13 cellular contexts compared by ENCODE assay signal in genomic region chr1:10774615-10775310, GRCh38. TPM values are rescaled to one million over a fixed set of nuclear protein-coding genes. Genes with fewer than 3 reads are reported as not detected.
DNase-seq lines count a peak whose midpoint lies in the region; ATAC-seq, FAIRE-seq and TF ChIP-seq lines count a peak whose summit lies in the region.
"Had no signal": no experiment of that assay in that cellular context is flagged by ENCODE, and none has a peak within 500 bp of the region (broad histone marks: within the 10 kb centered on the region; RNA-seq: fewer than 3 reads in every experiment).

No MANE protein-coding gene starts in this region.

- no peaks in the 10 kb centered on the region for H3K27me3 ChIP-seq in GM23338 (ENCODE audit: insufficient read depth)
- H3K27me3 ChIP-seq in WERI-Rb-1 (ENCODE audit: insufficient read depth, low read depth, severe bottlenecking), result no peaks in the 10 kb centered on the region
- H3K27me3 ChIP-seq in sigmoid colon, result no peaks in the 10 kb centered on the region

- H3K9me3 Mint-ChIP-seq in GM23338, result no peaks in the 10 kb centered on the region
- no peaks in the 10 kb centered on the region for H3K9me3 Mint-ChIP-seq in activated T-cell treated with anti-CD3 and anti-CD28 coated beads, Interleukin-2, amount 50 U/mL, for 72 hours
- no peaks in the 10 kb centered on the region for H3K9me3 Mint-ChIP-seq in activated T-cell treated with anti-CD3 and anti-CD28 coated beads, Interleukin-2, amount 50 U/mL, for 4 hours

- no peak overlapping the region for H3K4me2 ChIP-seq in GM23338
- H3K4me2 ChIP-seq: SK-N-SH had no signal

- no peak for ATAC-seq in GM23338
- no peak for ATAC-seq in activated T-cell treated with anti-CD3 and anti-CD28 coated beads, Interleukin-2, amount 50 U/mL, for 72 hours (replicated peaks in 1 of 2)
- no peak for ATAC-seq in activated T-cell treated with anti-CD3 and anti-CD28 coated beads, Interleukin-2, amount 50 U/mL, for 4 hours
- no peak for ATAC-seq in GM21717 (IDR thresholded peaks at IDR 0.05; ENCODE audit: unreplicated experiment)
- no peak for ATAC-seq in HG03521 (IDR thresholded peaks at IDR 0.05; ENCODE audit: unreplicated experiment)

- H2AFZ ChIP-seq in GM23338, result no peak overlapping the region

- 89 to 90% methylated on average over 17 of the region's 17 CpGs for WGBS in sigmoid colon, 2 donors

- H3K9me2 ChIP-seq in GM23338 (ENCODE audit: insufficient read depth), result no peaks in the 10 kb centered on the region
- H3K9me2 ChIP-seq: SK-N-SH had no signal

- FAIRE-seq in kidney (lab: Jason Lieb, UNC), result no peak

- peaks cover 16% of the 10 kb centered on the region for H3K4me1 Mint-ChIP-seq in GM23338
- H3K4me1 Mint-ChIP-seq in activated T-cell treated with anti-CD3 and anti-CD28 coated beads, Interleukin-2, amount 50 U/mL, for 72 hours (ENCODE audit: low read depth), result no peaks in the 10 kb centered on the region
- H3K4me1 Mint-ChIP-seq in activated T-cell treated with anti-CD3 and anti-CD28 coated beads, Interleukin-2, amount 50 U/mL, for 4 hours (ENCODE audit: low read depth), result no peaks in the 10 kb centered on the region

- H3K79me2 ChIP-seq in GM23338 (replicated peaks; ENCODE audit: insufficient read depth), result no peaks in the 10 kb centered on the region

- no peaks in the 10 kb centered on the region for H4K20me1 ChIP-seq in GM23338 (replicated peaks; ENCODE audit: insufficient read depth)

- H3K9me3 ChIP-seq in WERI-Rb-1 (ENCODE audit: severe bottlenecking) (no peaks in the 10 kb centered on the region), kidney (ENCODE audit: control insufficient read depth in 1 of 2, low read length in 2 of 2) (no peaks in the 10 kb centered on the region), sigmoid colon (no peaks in the 10 kb centered on the region)
- H3K9me3 ChIP-seq: SK-N-SH had no signal

- intact Hi-C loops in kidney (cut with DNase I), result no loop called here
- intact Hi-C loops in sigmoid colon (cut with DNase I), result no loop called here

- H3K4me1 ChIP-seq in GM23338 (ENCODE audit: insufficient read depth) (no peaks in the 10 kb centered on the region), kidney (ENCODE audit: control insufficient read depth in 1 of 2, insufficient read depth in 1 of 2, low read depth in 1 of 2, low read length in 2 of 2) (peaks cover 9 to 20% of the 10 kb centered on the region in 2 donors), sigmoid colon (peaks cover 0 to 81% (median 40%) of the 10 kb centered on the region in 4 donors)

- H3K27ac ChIP-seq in GM23338 (ENCODE audit: low read depth) (no peak overlapping the region), WERI-Rb-1 (peak overlapping the region; percentile 62), kidney (ENCODE audit: low read depth in 2 of 2, low read length in 2 of 2) (peak overlapping the region; percentile 43 to 45), sigmoid colon (peak overlapping the region in 3 of 4 donors; percentile 46 to 65 (median 56))

- no peak for TF ChIP-seq POLR2A in sigmoid colon (IDR thresholded peaks at IDR 0.05)

- peaks cover 2% of the 10 kb centered on the region for H3K27me3 Mint-ChIP-seq in GM23338 (ENCODE audit: insufficient read depth, low read depth, poor library complexity)
- H3K27me3 Mint-ChIP-seq in activated T-cell treated with anti-CD3 and anti-CD28 coated beads, Interleukin-2, amount 50 U/mL, for 72 hours (ENCODE audit: low read depth), result no peaks in the 10 kb centered on the region
- H3K27me3 Mint-ChIP-seq in activated T-cell treated with anti-CD3 and anti-CD28 coated beads, Interleukin-2, amount 50 U/mL, for 4 hours (ENCODE audit: low read depth), result no peaks in the 10 kb centered on the region

- no peak for TF ChIP-seq CTCF in GM23338 (conservative IDR thresholded peaks at IDR 0.05; ENCODE audit: low read depth in 2 of 2)
- TF ChIP-seq CTCF in WERI-Rb-1 (IDR thresholded peaks at IDR 0.05; ENCODE audit: low read depth, low read length), result no peak
- TF ChIP-seq CTCF in kidney (IDR thresholded peaks at IDR 0.05; ENCODE audit: borderline replicate concordance, extremely low read depth, insufficient read depth), result no peak
- no peak for TF ChIP-seq CTCF in sigmoid colon (IDR thresholded peaks at IDR 0.05)

- H3K4me3 Mint-ChIP-seq in GM23338, result no peak overlapping the region
- no peak overlapping the region for H3K4me3 Mint-ChIP-seq in activated T-cell treated with anti-CD3 and anti-CD28 coated beads, Interleukin-2, amount 50 U/mL, for 72 hours
- H3K4me3 Mint-ChIP-seq in activated T-cell treated with anti-CD3 and anti-CD28 coated beads, Interleukin-2, amount 50 U/mL, for 4 hours, result no peak overlapping the region

- H3K9ac ChIP-seq in kidney (ENCODE audit: low read length in 2 of 2), result peak overlapping the region in 1 of 2 donors; percentile 51
- H3K9ac ChIP-seq: SK-N-SH had no signal

- H3K36me3 Mint-ChIP-seq in GM23338 (ENCODE audit: low read depth), result no peaks in the 10 kb centered on the region
- no peaks in the 10 kb centered on the region for H3K36me3 Mint-ChIP-seq in activated T-cell treated with anti-CD3 and anti-CD28 coated beads, Interleukin-2, amount 50 U/mL, for 72 hours (ENCODE audit: insufficient read depth in 2 of 2)
- no peaks in the 10 kb centered on the region for H3K36me3 Mint-ChIP-seq in activated T-cell treated with anti-CD3 and anti-CD28 coated beads, Interleukin-2, amount 50 U/mL, for 4 hours (ENCODE audit: insufficient read depth)

- TF ChIP-seq EP300 in sigmoid colon (IDR thresholded peaks at IDR 0.05), result no peak

- H3K27ac Mint-ChIP-seq in GM23338, result peak overlapping the region; percentile 19; the same call in 1 of the 2 replicates
- no peak overlapping the region for H3K27ac Mint-ChIP-seq in activated T-cell treated with anti-CD3 and anti-CD28 coated beads, Interleukin-2, amount 50 U/mL, for 72 hours

- H3K4me3 ChIP-seq in GM23338, result no peak overlapping the region
- no peak overlapping the region for H3K4me3 ChIP-seq in WERI-Rb-1 (ENCODE audit: low read depth, low read length)
- no peak overlapping the region for H3K4me3 ChIP-seq in kidney (ENCODE audit: low read length in 2 of 2)
- no peak overlapping the region for H3K4me3 ChIP-seq in sigmoid colon

- no peaks in the 10 kb centered on the region for H3F3A ChIP-seq in GM23338 (replicated peaks; ENCODE audit: low read depth)

- H3K36me3 ChIP-seq in GM23338 (ENCODE audit: insufficient read depth) (no peaks in the 10 kb centered on the region), WERI-Rb-1 (no peaks in the 10 kb centered on the region), kidney (ENCODE audit: control insufficient read depth in 1 of 2, insufficient read depth in 2 of 2, low read length in 2 of 2) (no peaks in the 10 kb centered on the region), sigmoid colon (no peaks in the 10 kb centered on the region)

- DNase-seq in GM23338 (ENCODE audit: low spot score) (no peak), WERI-Rb-1 (no peak), kidney (peak; percentile 52), sigmoid colon (no peak)
- DNase-seq in activated T-cell treated with anti-CD3 and anti-CD28 coated beads, Interleukin-2, amount 50 U/mL, for 72 hours, result no peak
- no peak for DNase-seq in activated T-cell treated with anti-CD3 and anti-CD28 coated beads, Interleukin-2, amount 50 U/mL, for 4 hours
- DNase-seq: H7; NCI-H1694; NCI-H69; NK-92 treated with Interleukin-12 subunit alpha and Interleukin-12 subunit beta, amount 100 ng/mL, for 24 hours; SK-N-SH had no signal

TF ChIP-seq in GM23338, 12 proteins besides CTCF, POLR2A, EP300 and RAD21 (continues in another document):
- TF ChIP-seq ZNF114 (CRISPR knock-in tag; IDR thresholded peaks at IDR 0.05), result no peak
- TF ChIP-seq POLR2AphosphoS5 (IDR thresholded peaks at IDR 0.05; ENCODE audit: low read depth), result no peak
- no peak for TF ChIP-seq JUNB (IDR thresholded peaks at IDR 0.05; ENCODE audit: unreplicated experiment)
- TF ChIP-seq NANOG (IDR thresholded peaks at IDR 0.05; ENCODE audit: borderline replicate concordance), result no peak
- TF ChIP-seq, protein P1, sequence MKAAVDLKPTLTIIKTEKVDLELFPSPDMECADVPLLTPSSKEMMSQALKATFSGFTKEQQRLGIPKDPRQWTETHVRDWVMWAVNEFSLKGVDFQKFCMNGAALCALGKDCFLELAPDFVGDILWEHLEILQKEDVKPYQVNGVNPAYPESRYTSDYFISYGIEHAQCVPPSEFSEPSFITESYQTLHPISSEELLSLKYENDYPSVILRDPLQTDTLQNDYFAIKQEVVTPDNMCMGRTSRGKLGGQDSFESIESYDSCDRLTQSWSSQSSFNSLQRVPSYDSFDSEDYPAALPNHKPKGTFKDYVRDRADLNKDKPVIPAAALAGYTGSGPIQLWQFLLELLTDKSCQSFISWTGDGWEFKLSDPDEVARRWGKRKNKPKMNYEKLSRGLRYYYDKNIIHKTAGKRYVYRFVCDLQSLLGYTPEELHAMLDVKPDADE (IDR thresholded peaks at IDR 0.05), result no peak

RNA-seq across cellular contexts. Expression of gene CASZ1, which starts 21.7 kb away (rescaled TPM):
- total RNA-seq in GM23338 (2014; rRNA removed; shearing (Covaris generic)), result 6.1 and 6.7 TPM in 2 replicates
- polyA plus RNA-seq in GM23338 (2016; fragmentation: Nextera tagmentation; extraction: Ambion mirVana), result 6.2 and 8.7 TPM in 2 replicates
- 33.0 TPM for total RNA-seq in kidney
- 10.1 TPM for polyA plus RNA-seq in kidney (ENCODE audit: insufficient read depth, low read depth, low replicate concordance)
- 10 to 100 TPM; 12.7 to 47.9 (median 32.3) TPM for total RNA-seq in sigmoid colon
- polyA plus RNA-seq in sigmoid colon, result 10 to 100 TPM in 1 of 3 donors, 1 to 10 TPM in 2; 4.2 to 23.6 (median 9.2) TPM
- total RNA-seq in activated T-cell treated with anti-CD3 and anti-CD28 coated beads, Interleukin-2, amount 50 U/mL, for 72 hours, result 10 to 100 TPM; 14.7 to 15.5 TPM
- total RNA-seq in activated T-cell treated with anti-CD3 and anti-CD28 coated beads, Interleukin-2, amount 50 U/mL, for 4 hours, result 10 to 100 TPM in 1 of 3 donors, 1 to 10 TPM in 2; 6.9 to 11.2 (median 8.4) TPM
